Comparison of ENCODE assay signal across 26 cellular contexts in the genomic region with DNA sequence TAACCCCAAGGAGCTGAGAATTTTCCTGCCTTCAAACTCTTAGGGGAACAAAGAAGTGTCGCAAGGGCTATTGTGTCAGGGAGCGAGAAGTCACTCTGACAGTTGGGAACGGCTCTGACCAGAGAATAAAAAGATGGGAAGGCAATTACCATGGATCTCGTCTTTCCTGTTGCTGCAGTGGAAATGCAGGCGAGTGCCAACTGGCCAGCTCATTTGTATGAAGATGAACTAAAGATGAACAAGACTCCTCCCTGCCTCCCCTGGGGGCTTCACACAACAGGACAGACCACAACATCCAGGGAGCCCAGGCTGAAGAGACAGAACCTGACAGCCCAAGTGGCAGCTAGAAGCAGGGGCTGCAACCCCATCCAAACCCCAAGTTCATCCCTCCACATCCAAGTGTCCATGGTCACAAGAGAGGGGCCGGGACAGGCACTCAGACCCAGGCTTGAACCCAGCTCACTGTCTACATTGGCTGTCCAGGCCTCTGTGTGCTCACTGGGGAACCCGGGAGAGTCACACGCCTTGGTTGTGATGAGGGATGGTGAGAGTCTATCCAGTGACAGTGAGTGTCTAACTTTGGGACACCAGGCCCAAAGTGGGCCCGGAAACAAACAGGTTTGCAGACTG.
DNase-seq lines count a peak whose midpoint lies in the region; ATAC-seq and TF ChIP-seq lines count a peak whose summit lies in the region.
"Had no signal": no experiment of that assay in that cellular context is flagged by ENCODE, and none has a peak within 500 bp of the region (broad histone marks: within the 10 kb centered on the region; RNA-seq: fewer than 3 reads in every experiment).

No MANE protein-coding gene starts in this region.

- no peak overlapping the region for H2BK5ac ChIP-seq in neuronal stem cell (ENCODE audit: low read length)

- no peak overlapping the region for H3K9ac ChIP-seq in colonic mucosa (ENCODE audit: low read depth in 2 of 2, low read length in 2 of 2)
- H3K9ac ChIP-seq in neuronal stem cell (ENCODE audit: low read depth, low read length, poor library complexity) = no peak overlapping the region

- no peak for TF ChIP-seq CTCF in colonic mucosa (IDR thresholded peaks at IDR 0.05)

- H3K18ac ChIP-seq in neuronal stem cell (ENCODE audit: low read length) = no peak overlapping the region

- H2BK120ac ChIP-seq in neuronal stem cell (ENCODE audit: low read depth, low read length) = no peak overlapping the region

- H3K4me3 ChIP-seq in colonic mucosa = no peak overlapping the region
- no peak overlapping the region for H3K4me3 ChIP-seq in right cardiac atrium (ENCODE audit: low read length)
- H3K4me3 ChIP-seq in neuronal stem cell (ENCODE audit: low read length in 2 of 2) = no peak overlapping the region
- H3K4me3 ChIP-seq: lung, PC-9, thoracic aorta had no signal

- H3K27ac ChIP-seq in colonic mucosa = no peak overlapping the region
- H3K27ac ChIP-seq in right cardiac atrium (ENCODE audit: low read length) = no peak overlapping the region
- H3K27ac ChIP-seq in neuronal stem cell (replicated peaks; ENCODE audit: low read length) = no peak overlapping the region
- H3K27ac ChIP-seq: PC-9, thoracic aorta had no signal

- H3K14ac ChIP-seq in neuronal stem cell (ENCODE audit: low read length) = no peak overlapping the region

- WGBS in right cardiac atrium = 73% methylated on average over 9 of the region's 9 CpGs
- WGBS in neuronal stem cell (ENCODE audit: extremely low coverage in 2 of 2, insufficient read length in 2 of 2, insufficient replicate concordance in 1 of 2), 2 donors = no CpG with 5 or more reads among the region's 9 CpGs

- no peaks in the 10 kb centered on the region for H3K9me3 Mint-ChIP-seq in dendritic cell treated with granulocyte-macrophage colony-stimulating factor and Interleukin-4, amounts not matched to agents 40 ng/mL and 50 ng/mL, for 4 days
- peaks cover 3 to 4% of the 10 kb centered on the region in 2 donors for H3K9me3 Mint-ChIP-seq in stimulated activated naive B cell treated with anti-CD40 and anti-IgM and Interleukin-4, amounts not matched to agents 10 μg/mL and 1 μg/mL and 100 μg/mL, for 72 hours
- H3K9me3 Mint-ChIP-seq: activated naive CD8-positive, alpha-beta T cell treated with anti-CD3 and anti-CD28 coated beads, Interleukin-2, amount 50 U/mL, for 24 hours; activated T-cell treated with anti-CD3 and anti-CD28 coated beads, Interleukin-2, amount 50 U/mL, for 24 hours; immature natural killer cell; naive thymus-derived CD8-positive, alpha-beta T cell had no signal

- H3K9me3 ChIP-seq in colonic mucosa (no peaks in the 10 kb centered on the region), right cardiac atrium (ENCODE audit: control insufficient read depth, low read length) (no peaks in the 10 kb centered on the region), neuronal stem cell (replicated peaks in 1 of 2; ENCODE audit: control insufficient read depth in 2 of 2, insufficient read depth in 1 of 2, low read depth in 1 of 2, low read length in 2 of 2) (peaks cover 0 to 2% of the 10 kb centered on the region in 2 donors)
- H3K9me3 ChIP-seq: thoracic aorta had no signal

- H3K4me1 ChIP-seq in colonic mucosa (no peaks in the 10 kb centered on the region), right cardiac atrium (ENCODE audit: control insufficient read depth, insufficient read depth, low read length) (peaks cover 4% of the 10 kb centered on the region), neuronal stem cell (ENCODE audit: control insufficient read depth in 2 of 2, insufficient read depth in 1 of 2, low read depth in 1 of 2, low read length in 2 of 2) (peaks cover 0 to 6% of the 10 kb centered on the region in 2 donors)

- peaks cover 7% of the 10 kb centered on the region for H3K27me3 Mint-ChIP-seq in dendritic cell treated with granulocyte-macrophage colony-stimulating factor and Interleukin-4, amounts not matched to agents 40 ng/mL and 50 ng/mL, for 4 days
- H3K27me3 Mint-ChIP-seq in stimulated activated naive B cell treated with anti-CD40 and anti-IgM and Interleukin-4, amounts not matched to agents 10 μg/mL and 1 μg/mL and 100 μg/mL, for 72 hours = no peaks in the 10 kb centered on the region
- H3K27me3 Mint-ChIP-seq: activated naive CD8-positive, alpha-beta T cell treated with anti-CD3 and anti-CD28 coated beads, Interleukin-2, amount 50 U/mL, for 24 hours; activated T-cell treated with anti-CD3 and anti-CD28 coated beads, Interleukin-2, amount 50 U/mL, for 24 hours; B cell; naive thymus-derived CD8-positive, alpha-beta T cell had no signal

- no peak overlapping the region for H4K91ac ChIP-seq in neuronal stem cell (ENCODE audit: low read depth, low read length, poor library complexity)

- intact Hi-C loops in dendritic cell treated with granulocyte-macrophage colony-stimulating factor and Interleukin-4, amounts not matched to agents 40 ng/mL and 50 ng/mL, for 4 days (cut with micrococcal nuclease) = no loop called here
- intact Hi-C loops in colonic mucosa (cut with DNase I) (no loop called here), right cardiac atrium (cut with DNase I) (no loop called here)

- no peak overlapping the region for H2AFZ ChIP-seq in neuronal stem cell (ENCODE audit: low read length)
- H2AFZ ChIP-seq: PC-9 had no signal

- no peak for ATAC-seq in stimulated activated naive B cell treated with anti-CD40 and anti-IgM and Interleukin-4, amounts not matched to agents 10 μg/mL and 1 μg/mL and 100 μg/mL, for 72 hours (replicated peaks)
- ATAC-seq in right cardiac atrium = no peak
- ATAC-seq: activated naive CD8-positive, alpha-beta T cell treated with anti-CD3 and anti-CD28 coated beads, Interleukin-2, amount 50 U/mL, for 24 hours; left cardiac atrium; naive thymus-derived CD8-positive, alpha-beta T cell; stimulated activated naive CD8-positive, alpha-beta T cell treated with anti-CD3 and anti-CD28 coated beads, Interleukin-15, Interleukin-2, amounts not matched to agents 100 U/mL and 50 U/mL, for 24 hours had no signal

- H2AK5ac ChIP-seq in neuronal stem cell (ENCODE audit: low read depth, low read length) = no peak overlapping the region

- H3K27ac Mint-ChIP-seq in dendritic cell treated with granulocyte-macrophage colony-stimulating factor and Interleukin-4, amounts not matched to agents 40 ng/mL and 50 ng/mL, for 4 days = peak overlapping the region; percentile 12
- H3K27ac Mint-ChIP-seq in stimulated activated naive B cell treated with anti-CD40 and anti-IgM and Interleukin-4, amounts not matched to agents 10 μg/mL and 1 μg/mL and 100 μg/mL, for 72 hours = peak overlapping the region; percentile 57
- H3K27ac Mint-ChIP-seq: activated naive CD8-positive, alpha-beta T cell treated with anti-CD3 and anti-CD28 coated beads, Interleukin-2, amount 50 U/mL, for 24 hours; activated T-cell treated with anti-CD3 and anti-CD28 coated beads, Interleukin-2, amount 50 U/mL, for 24 hours; B cell; immature natural killer cell had no signal

- no peaks in the 10 kb centered on the region for H3K36me3 Mint-ChIP-seq in dendritic cell treated with granulocyte-macrophage colony-stimulating factor and Interleukin-4, amounts not matched to agents 40 ng/mL and 50 ng/mL, for 4 days (ENCODE audit: low read depth)
- H3K36me3 Mint-ChIP-seq in stimulated activated naive B cell treated with anti-CD40 and anti-IgM and Interleukin-4, amounts not matched to agents 10 μg/mL and 1 μg/mL and 100 μg/mL, for 72 hours = no peaks in the 10 kb centered on the region
- H3K36me3 Mint-ChIP-seq: naive thymus-derived CD8-positive, alpha-beta T cell had no signal

- H3K23ac ChIP-seq in neuronal stem cell (ENCODE audit: low read depth, low read length, poor library complexity) = no peak overlapping the region

- H3K4me1 Mint-ChIP-seq in dendritic cell treated with granulocyte-macrophage colony-stimulating factor and Interleukin-4, amounts not matched to agents 40 ng/mL and 50 ng/mL, for 4 days (ENCODE audit: low read depth) = peaks cover 73% of the 10 kb centered on the region
- no peaks in the 10 kb centered on the region for H3K4me1 Mint-ChIP-seq in stimulated activated naive B cell treated with anti-CD40 and anti-IgM and Interleukin-4, amounts not matched to agents 10 μg/mL and 1 μg/mL and 100 μg/mL, for 72 hours
- H3K4me1 Mint-ChIP-seq: B cell, immature natural killer cell had no signal

- DNase-seq in activated CD8-positive, alpha-beta memory T cell treated with anti-CD3 and anti-CD28 coated beads for 24 hours = peak; percentile 51
- DNase-seq in activated CD8-positive, alpha-beta memory T cell treated with anti-CD3 and anti-CD28 coated beads, Interleukin-2, amount 50 U/mL, for 4 hours = no peak
- DNase-seq in RPMI7951 (ENCODE audit: low read depth) = peak; percentile 37
- no peak for DNase-seq in stimulated activated naive B cell treated with anti-CD40 and anti-IgM and Interleukin-4, amounts not matched to agents 10 μg/mL and 1 μg/mL and 100 μg/mL, for 72 hours
- DNase-seq in colonic mucosa = no peak
- DNase-seq in right cardiac atrium = no peak
- no peak for DNase-seq in neuronal stem cell (ENCODE audit: low spot score)
- DNase-seq: activated CD4-positive, alpha-beta T cell treated with anti-CD3 and anti-CD28 coated beads for 48 hours; activated naive CD8-positive, alpha-beta T cell treated with anti-CD3 and anti-CD28 coated beads, Interleukin-2, amount 50 U/mL, for 24 hours; activated T-cell treated with anti-CD3 and anti-CD28 coated beads, Interleukin-2, amount 50 U/mL, for 24 hours; DMS 273 treated with DMSO at 0.1 percent for 48 hours; GOT3; hypothalamus; immature natural killer cell; left cardiac atrium; naive thymus-derived CD8-positive, alpha-beta T cell; NCI-H1930; NCI-H2227 treated with DMSO at 0.1 percent for 48 hours; PC-9; SIG-M5; small intestine; stimulated activated naive CD8-positive, alpha-beta T cell treated with anti-CD3 and anti-CD28 coated beads, Interleukin-15, Interleukin-2, amounts not matched to agents 100 U/mL and 50 U/mL, for 24 hours had no signal

- H3K36me3 ChIP-seq in colonic mucosa = no peaks in the 10 kb centered on the region
- H3K36me3 ChIP-seq in neuronal stem cell (replicated peaks in 1 of 2; ENCODE audit: control insufficient read depth in 2 of 2, insufficient read depth in 2 of 2, low read length in 2 of 2) = no peaks in the 10 kb centered on the region
- H3K36me3 ChIP-seq: thoracic aorta had no signal

- H3K79me1 ChIP-seq in neuronal stem cell (ENCODE audit: low read depth, low read length) = no peaks in the 10 kb centered on the region

- no peak overlapping the region for H4K8ac ChIP-seq in neuronal stem cell (ENCODE audit: low read depth, low read length)

- no peak overlapping the region for H2BK12ac ChIP-seq in neuronal stem cell (ENCODE audit: low read length)

- H2BK15ac ChIP-seq in neuronal stem cell (ENCODE audit: low read length) = no peak overlapping the region

- no peak overlapping the region for H3K4me2 ChIP-seq in neuronal stem cell (ENCODE audit: insufficient read depth, low read length, poor library complexity, severe bottlenecking)
- H3K4me2 ChIP-seq: PC-9 had no signal

- no peak overlapping the region for H3K4me3 Mint-ChIP-seq in dendritic cell treated with granulocyte-macrophage colony-stimulating factor and Interleukin-4, amounts not matched to agents 40 ng/mL and 50 ng/mL, for 4 days
- H3K4me3 Mint-ChIP-seq in stimulated activated naive B cell treated with anti-CD40 and anti-IgM and Interleukin-4, amounts not matched to agents 10 μg/mL and 1 μg/mL and 100 μg/mL, for 72 hours = no peak overlapping the region
- H3K4me3 Mint-ChIP-seq: activated naive CD8-positive, alpha-beta T cell treated with anti-CD3 and anti-CD28 coated beads, Interleukin-2, amount 50 U/mL, for 24 hours; activated T-cell treated with anti-CD3 and anti-CD28 coated beads, Interleukin-2, amount 50 U/mL, for 24 hours; B cell; immature natural killer cell; naive thymus-derived CD8-positive, alpha-beta T cell had no signal

- no peak overlapping the region for H3K4ac ChIP-seq in neuronal stem cell (ENCODE audit: low read length)

- H3K27me3 ChIP-seq in colonic mucosa = no peaks in the 10 kb centered on the region
- H3K27me3 ChIP-seq in right cardiac atrium (ENCODE audit: control insufficient read depth, insufficient read depth) = no peaks in the 10 kb centered on the region
- peaks cover 0 to 2% (median 0%) of the 10 kb centered on the region in 3 experiments for H3K27me3 ChIP-seq in neuronal stem cell (ENCODE audit: control insufficient read depth in 3 of 3, insufficient read depth in 3 of 3, low read depth in 1 of 3, low read length in 3 of 3)

Comparison
In these comparisons a context has a peak if more than half of its experiments do, and no peak if none do; other contexts are left out.
1. DNase-seq: peak in activated CD8-positive, alpha-beta memory T cell treated with anti-CD3 and anti-CD28 coated beads for 24 hours (single experiment) and RPMI7951 (single experiment); none in activated CD8-positive, alpha-beta memory T cell treated with anti-CD3 and anti-CD28 coated beads, Interleukin-2, amount 50 U/mL, for 4 hours (single experiment), stimulated activated naive B cell treated with anti-CD40 and anti-IgM and Interleukin-4, amounts not matched to agents 10 μg/mL and 1 μg/mL and 100 μg/mL, for 72 hours (single experiment), colonic mucosa (single experiment), right cardiac atrium (0 of 3) and neuronal stem cell (single experiment).